ENCODE assay signal across 10 cellular contexts in the genomic region with DNA sequence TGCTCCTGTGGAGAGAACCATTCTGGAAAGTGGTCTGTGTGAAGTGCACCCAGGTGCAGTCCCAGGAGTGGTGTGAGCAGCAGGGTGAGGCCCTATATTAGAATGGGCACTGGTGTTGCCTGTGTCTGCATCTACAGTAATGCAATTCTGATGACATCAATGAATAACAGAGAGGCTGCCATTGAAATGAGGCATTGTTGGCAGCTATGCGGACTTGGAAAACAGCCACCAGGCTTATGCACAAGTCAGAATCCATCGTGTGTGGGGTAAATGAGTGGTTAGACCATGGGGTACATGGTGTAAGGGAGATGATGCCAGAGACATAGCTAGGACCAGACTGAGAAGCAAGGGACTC. TPM values are rescaled to one million over a fixed set of nuclear protein-coding genes. Genes with fewer than 3 reads are reported as not detected.
DNase-seq lines count a peak whose midpoint lies in the region; ATAC-seq and TF ChIP-seq lines count a peak whose summit lies in the region.
"Had no signal": no experiment of that assay in that cellular context is flagged by ENCODE, and none has a peak within 500 bp of the region (broad histone marks: within the 10 kb centered on the region; RNA-seq: fewer than 3 reads in every experiment).

No MANE protein-coding gene starts in this region.

- ATAC-seq in right cardiac atrium, result peak in 1 of 2 donors; percentile 4
- ATAC-seq in activated CD8-positive, alpha-beta memory T cell treated with anti-CD3 and anti-CD28 coated beads, Interleukin-2, amount 10 ng/mL, durations not matched to agents 7 days and 5 days, result no peak
- ATAC-seq in left colon, result no peak

- intact Hi-C loops in right cardiac atrium (cut with DNase I) (no loop called here), transverse colon (cut with DNase I; ENCODE audit: low total_unique reads) (no loop called here), left colon (cut with DNase I, micrococcal nuclease) (no loop called here)

- H3K4me3 Mint-ChIP-seq in activated CD8-positive, alpha-beta memory T cell treated with anti-CD3 and anti-CD28 coated beads, Interleukin-2, amount 10 ng/mL, durations not matched to agents 7 days and 5 days, result no peak overlapping the region

- H3K4me3 ChIP-seq in astrocyte of the cerebellum (ENCODE audit: low read depth, low read length) (no peak overlapping the region), right cardiac atrium (ENCODE audit: low read length) (no peak overlapping the region), transverse colon (no peak overlapping the region)

- CTCF ChIA-PET in activated CD8-positive, alpha-beta memory T cell treated with anti-CD3 and anti-CD28 coated beads, Interleukin-2, amount 10 ng/mL, durations not matched to agents 7 days and 5 days (lab: Charles Lee), result interaction anchor here (0.6 to 1.0 kb wide), 2 partner anchors 24 to 140 kb away, joined by 3 to 5 read pairs; no protein-coding TSS in a partner anchor

- peaks cover 19% of the 10 kb centered on the region for H3K4me1 Mint-ChIP-seq in activated CD8-positive, alpha-beta memory T cell treated with anti-CD3 and anti-CD28 coated beads, Interleukin-2, amount 10 ng/mL, durations not matched to agents 7 days and 5 days

- 21% methylated on average over 2 of the region's 2 CpGs for WGBS in right cardiac atrium
- 42% methylated on average over 2 of the region's 2 CpGs; no CpG with 5 or more reads in 1 of the 2 donors for WGBS in transverse colon (ENCODE audit: low coverage in 1 of 2), 2 donors

- peak; percentile 65 for DNase-seq in DMS53 (lab: John Stamatoyannopoulos, UW)
- DNase-seq in DMS53 treated with DMSO at 0.1 percent for 48 hours (lab: John Stamatoyannopoulos, UW; ENCODE audit: unreplicated experiment), result no peak
- peak; percentile 27 for DNase-seq in astrocyte of the cerebellum (ENCODE audit: low read depth)
- DNase-seq in right cardiac atrium, result peak in 1 of 3 donors; percentile 41
- no peak for DNase-seq in transverse colon
- no peak for DNase-seq in activated CD8-positive, alpha-beta memory T cell treated with anti-CD3 and anti-CD28 coated beads, Interleukin-2, amount 10 ng/mL, durations not matched to agents 7 days and 5 days
- no peak for DNase-seq in activated effector memory CD4-positive, alpha-beta T cell treated with anti-CD3 and anti-CD28 coated beads, Interleukin-2, amount 50 U/mL, for 16 hours
- DNase-seq in left colon, result no peak
- DNase-seq: NCI-H1092, small intestine had no signal

- no peaks in the 10 kb centered on the region for H3K36me3 Mint-ChIP-seq in activated CD8-positive, alpha-beta memory T cell treated with anti-CD3 and anti-CD28 coated beads, Interleukin-2, amount 10 ng/mL, durations not matched to agents 7 days and 5 days

- peaks cover 19% of the 10 kb centered on the region for H3K4me1 ChIP-seq in right cardiac atrium (ENCODE audit: control insufficient read depth, insufficient read depth, low read length)
- H3K4me1 ChIP-seq in transverse colon, result peaks cover 24 to 49% (median 40%) of the 10 kb centered on the region in 4 donors

- no peak for TF ChIP-seq POLR2A in transverse colon (IDR thresholded peaks at IDR 0.05)

- H3K36me3 ChIP-seq in transverse colon, result no peaks in the 10 kb centered on the region

- H3K27me3 Mint-ChIP-seq in activated CD8-positive, alpha-beta memory T cell treated with anti-CD3 and anti-CD28 coated beads, Interleukin-2, amount 10 ng/mL, durations not matched to agents 7 days and 5 days, result no peaks in the 10 kb centered on the region

- H3K9me3 ChIP-seq in right cardiac atrium (ENCODE audit: control insufficient read depth, low read length), result no peaks in the 10 kb centered on the region
- no peaks in the 10 kb centered on the region for H3K9me3 ChIP-seq in transverse colon

- no peak for TF ChIP-seq EP300 in transverse colon (IDR thresholded peaks at IDR 0.05; ENCODE audit: low read depth)

- H3K27ac Mint-ChIP-seq in activated CD8-positive, alpha-beta memory T cell treated with anti-CD3 and anti-CD28 coated beads, Interleukin-2, amount 10 ng/mL, durations not matched to agents 7 days and 5 days, result no peak overlapping the region

- H3K27me3 ChIP-seq in right cardiac atrium (ENCODE audit: control insufficient read depth, insufficient read depth) (no peaks in the 10 kb centered on the region), transverse colon (no peaks in the 10 kb centered on the region)

- H3K27ac ChIP-seq in right cardiac atrium (ENCODE audit: low read length) (peak overlapping the region; percentile 90), transverse colon (peak overlapping the region; percentile 80 to 88 (median 85))

- H3K9me3 Mint-ChIP-seq in activated CD8-positive, alpha-beta memory T cell treated with anti-CD3 and anti-CD28 coated beads, Interleukin-2, amount 10 ng/mL, durations not matched to agents 7 days and 5 days (ENCODE audit: low read depth), result no peaks in the 10 kb centered on the region

- TF ChIP-seq CTCF in astrocyte of the cerebellum (IDR thresholded peaks at IDR 0.05; ENCODE audit: low read depth, low read length, missing control alignments), result no peak
- no peak for TF ChIP-seq CTCF in transverse colon (IDR thresholded peaks at IDR 0.05)

- in situ Hi-C loops in astrocyte of the cerebellum (cut with HindIII; ENCODE audit: low sequenced_read_pairs), result no loop called here
- in situ Hi-C loops in transverse colon (cut with MboI; ENCODE audit: low pct_ligation_motif_present in 1 of 4, low pct_unique_long_range_greater_than_20kb in 1 of 4, low sequenced_read_pairs in 3 of 4), result no loop called here

RNA-seq across cellular contexts. Expression of a gene that starts 26.6 kb away (rescaled TPM):
- 10 to 100 TPM; 33.5 to 42.0 (median 37.5) TPM for total RNA-seq in right cardiac atrium
- polyA plus RNA-seq in right cardiac atrium, result 71.3 TPM
- total RNA-seq in transverse colon, result 10 to 100 TPM in 2 of 4 donors, 1 to 10 TPM in 1, not detected in 1; 3.2 to 18.7 (median 12.9) TPM
- total RNA-seq in activated CD8-positive, alpha-beta memory T cell treated with anti-CD3 and anti-CD28 coated beads, Interleukin-2, amount 10 ng/mL, durations not matched to agents 7 days and 5 days, result 10 to 100 TPM; 28.0 to 33.8 TPM
- total RNA-seq in left colon, result 10 to 100 TPM; 15.0 to 19.3 TPM

Comparison
In these comparisons a context has a peak if more than half of its experiments do, and no peak if none do; other contexts are left out.
1. DNase-seq: peak in DMS53 (single experiment) and astrocyte of the cerebellum (single experiment); none in DMS53 treated with DMSO at 0.1 percent for 48 hours (single experiment), transverse colon (single experiment), activated CD8-positive, alpha-beta memory T cell treated with anti-CD3 and anti-CD28 coated beads, Interleukin-2, amount 10 ng/mL, durations not matched to agents 7 days and 5 days (single experiment), activated effector memory CD4-positive, alpha-beta T cell treated with anti-CD3 and anti-CD28 coated beads, Interleukin-2, amount 50 U/mL, for 16 hours (single experiment) and left colon (0 of 2).